14 cellular contexts compared by ENCODE assay signal in genomic region chr2:120105360-120105759, GRCh38.
A peak's percentile ranks its signal among the peaks of the same experiment; 100 is the strongest.
DNase-seq lines count a peak whose midpoint lies in the region; ATAC-seq and TF ChIP-seq lines count a peak whose summit lies in the region.
"Had no signal": no experiment of that assay in that cellular context is flagged by ENCODE, and none has a peak within 500 bp of the region (broad histone marks: within the 10 kb centered on the region; RNA-seq: fewer than 3 reads in every experiment).

No MANE protein-coding gene starts in this region.

- CTCF ChIA-PET in activated CD4-positive, alpha-beta T cell treated with anti-CD3 and anti-CD28 coated beads for 36 hours (lab: Charles Lee), result interaction anchor here (1.5 to 6.6 kb wide), 2 partner anchors 70 to 209 kb away, joined by 3 to 82 read pairs; no protein-coding TSS in a partner anchor

- H3K4me1 Mint-ChIP-seq in activated CD4-positive, alpha-beta T cell treated with anti-CD3 and anti-CD28 coated beads for 36 hours, result peaks cover 22% of the 10 kb centered on the region

- H3K27ac Mint-ChIP-seq in activated CD4-positive, alpha-beta T cell treated with anti-CD3 and anti-CD28 coated beads for 36 hours, result no peak overlapping the region
- H3K27ac Mint-ChIP-seq: activated CD4-positive, alpha-beta T cell treated with anti-CD3 and anti-CD28 coated beads, Interleukin-2, amount 10 ng/mL, durations not matched to agents 7 days and 5 days; activated naive CD4-positive, alpha-beta T cell treated with anti-CD3 and anti-CD28 coated beads for 36 hours; immature natural killer cell had no signal

- H3K9me3 Mint-ChIP-seq in activated CD4-positive, alpha-beta T cell treated with anti-CD3 and anti-CD28 coated beads for 36 hours (ENCODE audit: low read depth), result peaks cover 4% of the 10 kb centered on the region
- H3K9me3 Mint-ChIP-seq: activated naive CD4-positive, alpha-beta T cell treated with anti-CD3 and anti-CD28 coated beads for 36 hours; immature natural killer cell had no signal

- ATAC-seq in GM19467 (IDR thresholded peaks at IDR 0.05; ENCODE audit: unreplicated experiment) (peak; percentile 54), HG02885 (IDR thresholded peaks at IDR 0.05; ENCODE audit: poor library complexity, unreplicated experiment) (peak; percentile 84)
- no peak for ATAC-seq in activated CD4-positive, alpha-beta T cell treated with anti-CD3 and anti-CD28 coated beads for 36 hours

- H3K27me3 Mint-ChIP-seq in activated CD4-positive, alpha-beta T cell treated with anti-CD3 and anti-CD28 coated beads for 36 hours, result no peaks in the 10 kb centered on the region

- no peak overlapping the region for H3K4me3 Mint-ChIP-seq in activated CD4-positive, alpha-beta T cell treated with anti-CD3 and anti-CD28 coated beads for 36 hours
- H3K4me3 Mint-ChIP-seq: activated CD4-positive, alpha-beta T cell treated with anti-CD3 and anti-CD28 coated beads, Interleukin-2, amount 10 ng/mL, durations not matched to agents 7 days and 5 days; activated naive CD4-positive, alpha-beta T cell treated with anti-CD3 and anti-CD28 coated beads for 36 hours; immature natural killer cell had no signal

- no peak for TF ChIP-seq CTCF in GM10266 (IDR thresholded peaks at IDR 0.05; ENCODE audit: control insufficient read depth, insufficient read depth, low read depth, missing control alignments)

- peak; percentile 15 for DNase-seq in GM10266 (ENCODE audit: extremely low spot score)
- DNase-seq in LHCN-M2 (ENCODE audit: low read depth), result peak; percentile 15
- DNase-seq in HuH-7 (ENCODE audit: low spot score), result no peak
- DNase-seq in caudate nucleus (lab: John Stamatoyannopoulos, UW), result no peak
- no peak for DNase-seq in activated CD4-positive, alpha-beta T cell treated with anti-CD3 and anti-CD28 coated beads for 36 hours
- DNase-seq in NCI-H2171 (lab: John Stamatoyannopoulos, UW), result no peak
- DNase-seq: activated CD4-positive, alpha-beta T cell treated with anti-CD3 and anti-CD28 coated beads, Interleukin-2, amount 10 ng/mL, durations not matched to agents 7 days and 5 days; activated naive CD4-positive, alpha-beta T cell treated with anti-CD3 and anti-CD28 coated beads for 36 hours; immature natural killer cell; NCI-H1105; NCI-H748 treated with DMSO at 0.1 percent for 48 hours had no signal

- H3K27ac ChIP-seq in caudate nucleus (ENCODE audit: low read depth, low read length), result no peak overlapping the region
- H3K27ac ChIP-seq: suprapubic skin had no signal

- POLR2A ChIA-PET in activated CD4-positive, alpha-beta T cell treated with anti-CD3 and anti-CD28 coated beads for 36 hours (lab: Charles Lee), result no interaction called here

- intact Hi-C loops in activated CD4-positive, alpha-beta T cell treated with anti-CD3 and anti-CD28 coated beads for 36 hours (cut with DNase I, micrococcal nuclease), result loop anchor here in 1 of 2 experiments (5.0 to 10.0 kb wide), 2 partner anchors 93 to 569 kb away; partner anchors contain the start of gene EPB41L5

- peaks cover 9% of the 10 kb centered on the region for H3K36me3 Mint-ChIP-seq in activated CD4-positive, alpha-beta T cell treated with anti-CD3 and anti-CD28 coated beads for 36 hours (ENCODE audit: low read depth)

Comparison
In these comparisons a context has a peak if more than half of its experiments do, and no peak if none do; other contexts are left out.
1. DNase-seq: peak in GM10266 (single experiment) and LHCN-M2 (single experiment); none in HuH-7 (single experiment), caudate nucleus (0 of 61), activated CD4-positive, alpha-beta T cell treated with anti-CD3 and anti-CD28 coated beads for 36 hours (single experiment) and NCI-H2171 (single experiment).